Comparison of ENCODE assay signal across 8 cellular contexts in the genomic region with DNA sequence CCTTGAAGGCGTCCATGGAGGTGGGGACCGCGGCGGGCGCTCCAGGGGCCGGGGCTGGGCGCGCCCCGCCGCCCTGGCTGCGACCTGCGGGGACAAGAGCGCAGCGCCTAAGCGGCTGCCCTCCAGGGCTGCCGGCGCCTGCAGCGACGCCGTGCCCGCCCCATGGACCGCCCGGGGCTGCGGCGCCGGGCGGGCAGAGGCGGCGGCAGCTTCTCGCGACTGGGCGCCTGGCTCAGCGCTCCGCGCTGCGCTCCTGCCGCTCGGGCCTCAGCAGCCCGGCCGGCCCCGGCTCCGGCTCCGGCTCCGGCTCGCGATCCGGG. TPM values are rescaled to one million over a fixed set of nuclear protein-coding genes. Genes with fewer than 3 reads are reported as not detected.
DNase-seq lines count a peak whose midpoint lies in the region; ATAC-seq and TF ChIP-seq lines count a peak whose summit lies in the region.

No MANE protein-coding gene starts in this region.

- H3K27me3 ChIP-seq in smooth muscle cell (ENCODE audit: low read depth), result peaks cover 32% of the 10 kb centered on the region
- peaks cover 0 to 48% of the 10 kb centered on the region in 2 donors for H3K27me3 ChIP-seq in naive thymus-derived CD4-positive, alpha-beta T cell (ENCODE audit: control insufficient read depth in 2 of 2, insufficient read depth in 2 of 2, low read length in 2 of 2)

- no peak for TF ChIP-seq CTCF in smooth muscle cell (IDR thresholded peaks at IDR 0.05; ENCODE audit: borderline replicate concordance, insufficient read depth, poor library complexity, severe bottlenecking)

- H3K27me3 Mint-ChIP-seq in naive thymus-derived CD4-positive, alpha-beta T cell, result peaks cover 79 to 86% (median 82%) of the 10 kb centered on the region in 5 donors
- H3K27me3 Mint-ChIP-seq in stimulated activated naive B cell treated with anti-CD40 and anti-IgM and Interleukin-4, amounts not matched to agents 10 μg/mL and 1 μg/mL and 100 μg/mL, for 72 hours, result peaks cover 80 to 93% of the 10 kb centered on the region in 2 donors

- H3K79me2 ChIP-seq in smooth muscle cell (ENCODE audit: low read depth), result peaks cover 93% of the 10 kb centered on the region

- no peak overlapping the region for H2AFZ ChIP-seq in smooth muscle cell (ENCODE audit: low read depth)

- H3F3A ChIP-seq in smooth muscle cell (ENCODE audit: low read depth), result peaks cover 13% of the 10 kb centered on the region

- peaks cover 0 to 10% (median 4%) of the 10 kb centered on the region in 11 donors for H3K9me3 Mint-ChIP-seq in naive thymus-derived CD4-positive, alpha-beta T cell
- H3K9me3 Mint-ChIP-seq in stimulated activated naive B cell treated with anti-CD40 and anti-IgM and Interleukin-4, amounts not matched to agents 10 μg/mL and 1 μg/mL and 100 μg/mL, for 72 hours, result peaks cover 5 to 7% of the 10 kb centered on the region in 2 donors

- H3K27ac ChIP-seq in smooth muscle cell (ENCODE audit: low read depth), result peak overlapping the region; percentile 84
- no peak overlapping the region for H3K27ac ChIP-seq in naive thymus-derived CD4-positive, alpha-beta T cell (ENCODE audit: low read depth, low read length)

- H3K4me1 Mint-ChIP-seq in naive thymus-derived CD4-positive, alpha-beta T cell, result peaks cover 29 to 59% (median 45%) of the 10 kb centered on the region in 7 donors
- peaks cover 40 to 59% of the 10 kb centered on the region in 2 donors for H3K4me1 Mint-ChIP-seq in stimulated activated naive B cell treated with anti-CD40 and anti-IgM and Interleukin-4, amounts not matched to agents 10 μg/mL and 1 μg/mL and 100 μg/mL, for 72 hours

- no peaks in the 10 kb centered on the region for H3K9me3 ChIP-seq in smooth muscle cell (replicated peaks; ENCODE audit: low read depth)
- no peaks in the 10 kb centered on the region for H3K9me3 ChIP-seq in naive thymus-derived CD4-positive, alpha-beta T cell (ENCODE audit: control insufficient read depth in 2 of 3, low read length in 3 of 3)

- under 1% methylated on average over 33 of the region's 47 CpGs for WGBS in smooth muscle cell (ENCODE audit: low lambda C conversion rate)

- DNase-seq in RPMI8226 (peak; percentile 32), germinal center (ENCODE audit: low spot score) (peak; percentile 47), smooth muscle cell (lab: John Stamatoyannopoulos, UW; ENCODE audit: unreplicated experiment) (no peak), 8988T (no peak), amygdala (lab: John Stamatoyannopoulos, UW) (no peak)
- DNase-seq in naive thymus-derived CD4-positive, alpha-beta T cell, result no peak
- no peak for DNase-seq in stimulated activated naive B cell treated with anti-CD40 and anti-IgM and Interleukin-4, amounts not matched to agents 10 μg/mL and 1 μg/mL and 100 μg/mL, for 72 hours

- H3K27ac Mint-ChIP-seq in naive thymus-derived CD4-positive, alpha-beta T cell, result no peak overlapping the region
- H3K27ac Mint-ChIP-seq in stimulated activated naive B cell treated with anti-CD40 and anti-IgM and Interleukin-4, amounts not matched to agents 10 μg/mL and 1 μg/mL and 100 μg/mL, for 72 hours, result no peak overlapping the region

- peaks cover 0 to 5% (median 3%) of the 10 kb centered on the region in 5 donors for H3K36me3 Mint-ChIP-seq in naive thymus-derived CD4-positive, alpha-beta T cell
- H3K36me3 Mint-ChIP-seq in stimulated activated naive B cell treated with anti-CD40 and anti-IgM and Interleukin-4, amounts not matched to agents 10 μg/mL and 1 μg/mL and 100 μg/mL, for 72 hours, result peaks cover 8 to 9% of the 10 kb centered on the region in 2 donors

- H3K9ac ChIP-seq in smooth muscle cell (ENCODE audit: low read depth), result peak overlapping the region; percentile 86

- H3K4me2 ChIP-seq in smooth muscle cell, result peak overlapping the region; percentile 98

- intact Hi-C loops in naive thymus-derived CD4-positive, alpha-beta T cell (cut with micrococcal nuclease), result loop anchor here (2.0 to 10.0 kb wide), 3 partner anchors 69 to 291 kb away; partner anchors contain the start of gene CATSPER3 (in 1 of the 2)

- H3K4me3 ChIP-seq in smooth muscle cell, result peak overlapping the region; percentile 88
- H3K4me3 ChIP-seq in naive thymus-derived CD4-positive, alpha-beta T cell (ENCODE audit: low read length), result no peak overlapping the region

- POLR2A ChIA-PET in naive thymus-derived CD4-positive, alpha-beta T cell (lab: Charles Lee), result no interaction called here

- CTCF ChIA-PET in naive thymus-derived CD4-positive, alpha-beta T cell (lab: Charles Lee), result no interaction called here

- no peaks in the 10 kb centered on the region for H3K36me3 ChIP-seq in smooth muscle cell (ENCODE audit: low read depth)
- no peaks in the 10 kb centered on the region for H3K36me3 ChIP-seq in naive thymus-derived CD4-positive, alpha-beta T cell (ENCODE audit: control insufficient read depth in 2 of 3, insufficient read depth in 3 of 3, low read length in 3 of 3)

- peaks cover 21% of the 10 kb centered on the region for H3K4me1 ChIP-seq in smooth muscle cell (ENCODE audit: low read depth)
- peaks cover 0 to 14% of the 10 kb centered on the region in 2 donors for H3K4me1 ChIP-seq in naive thymus-derived CD4-positive, alpha-beta T cell (ENCODE audit: control insufficient read depth in 2 of 2, insufficient read depth in 2 of 2, low read length in 2 of 2)

- H4K20me1 ChIP-seq in smooth muscle cell (ENCODE audit: low read depth), result peaks cover 48% of the 10 kb centered on the region

- peak overlapping the region in 1 of 10 donors; percentile 87 for H3K4me3 Mint-ChIP-seq in naive thymus-derived CD4-positive, alpha-beta T cell
- peak overlapping the region in 1 of 2 donors; percentile 84 for H3K4me3 Mint-ChIP-seq in stimulated activated naive B cell treated with anti-CD40 and anti-IgM and Interleukin-4, amounts not matched to agents 10 μg/mL and 1 μg/mL and 100 μg/mL, for 72 hours

- peak; percentile 7 for ATAC-seq in GM18511 (IDR thresholded peaks at IDR 0.05; ENCODE audit: unreplicated experiment)
- ATAC-seq in naive thymus-derived CD4-positive, alpha-beta T cell, result no peak
- no peak for ATAC-seq in stimulated activated naive B cell treated with anti-CD40 and anti-IgM and Interleukin-4, amounts not matched to agents 10 μg/mL and 1 μg/mL and 100 μg/mL, for 72 hours (replicated peaks)

RNA-seq across cellular contexts. Expression of gene PITX1, which starts 0.2 kb away (rescaled TPM):
- 122 and 161 TPM in 2 replicates for total RNA-seq in smooth muscle cell
- polyA plus RNA-seq in smooth muscle cell, result 418 and 473 TPM in 2 replicates
- under 1 TPM in 1 of 5 experiments, not detected in 4; 0.17 TPM for total RNA-seq in naive thymus-derived CD4-positive, alpha-beta T cell
- polyA plus RNA-seq in naive thymus-derived CD4-positive, alpha-beta T cell, result not detected

Comparison
In these comparisons a context has a peak if more than half of its experiments do, and no peak if none do; other contexts are left out.
1. DNase-seq: peak in RPMI8226 (single experiment) and germinal center (single experiment); none in smooth muscle cell (single experiment), 8988T (single experiment), naive thymus-derived CD4-positive, alpha-beta T cell (0 of 9), amygdala (0 of 56) and stimulated activated naive B cell treated with anti-CD40 and anti-IgM and Interleukin-4, amounts not matched to agents 10 μg/mL and 1 μg/mL and 100 μg/mL, for 72 hours (single experiment).
2. RNA of gene PITX1, which starts 0.2 kb away (total RNA-seq): 122 to 161 TPM in smooth muscle cell; 0.17 TPM in naive thymus-derived CD4-positive, alpha-beta T cell; every median in the first group is over 10 times any median in the second.